21 cellular contexts compared by ENCODE assay signal in the genomic region with DNA sequence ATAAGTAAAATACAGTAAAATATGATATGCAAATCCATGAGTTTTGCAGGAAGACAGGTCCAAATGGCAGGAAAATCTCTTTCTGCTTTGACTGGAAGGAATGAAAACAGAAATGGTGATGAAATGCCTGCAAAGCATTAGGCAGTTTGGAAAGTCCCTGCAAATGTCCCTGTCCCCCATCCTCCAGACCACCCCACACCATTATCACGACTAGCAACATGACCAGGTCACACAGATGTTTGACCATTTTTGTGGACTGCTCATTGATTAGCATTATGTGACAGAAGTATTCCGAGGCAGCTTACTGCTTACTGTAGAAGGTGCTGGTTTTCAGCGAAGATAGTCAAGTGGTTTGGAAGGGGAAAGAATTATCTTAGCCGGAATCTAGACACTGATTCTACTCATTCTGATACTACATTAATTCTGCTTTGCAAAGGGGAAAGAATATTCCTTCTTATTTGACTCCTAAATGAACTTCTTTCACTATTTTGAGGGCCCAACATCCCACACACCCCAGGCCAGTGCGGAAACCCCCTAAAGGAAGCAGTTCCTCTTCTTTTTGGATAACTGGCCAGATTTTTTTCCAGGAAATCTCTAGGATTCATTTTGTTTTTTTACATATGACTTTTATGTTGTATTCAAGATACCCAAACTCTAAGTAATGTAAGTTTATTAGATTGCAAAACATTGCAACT. TPM values are rescaled to one million over a fixed set of nuclear protein-coding genes. Genes with fewer than 3 reads are reported as not detected.
"Had no signal": no experiment of that assay in that cellular context is flagged by ENCODE, and none has a peak within 500 bp of the region (broad histone marks: within the 10 kb centered on the region; RNA-seq: fewer than 3 reads in every experiment).

No MANE protein-coding gene starts in this region.

- H3K36me3 ChIP-seq: esophagus squamous epithelium, gastroesophageal sphincter, sigmoid colon had no signal

- FAIRE-seq: urothelium cell line had no signal

- H3K4me3 ChIP-seq: esophagus squamous epithelium, gastroesophageal sphincter, sigmoid colon, skin epidermis had no signal

- H3K9me3 ChIP-seq: esophagus squamous epithelium, gastroesophageal sphincter, sigmoid colon had no signal

- H3K27ac ChIP-seq: esophagus squamous epithelium, gastroesophageal sphincter, sigmoid colon, skin epidermis had no signal

- H3K4me1 ChIP-seq: esophagus squamous epithelium, gastroesophageal sphincter, sigmoid colon had no signal

- H3K27me3 ChIP-seq: sigmoid colon had no signal

- DNase-seq: dermis blood vessel endothelial cell; esophagus squamous epithelium; foreskin fibroblast; glutamatergic neuron; islet precursor cell; mammary epithelial cell; natural killer cell; posterior cingulate gyrus; sigmoid colon; stimulated activated CD4-positive, alpha-beta T cell treated with anti-CD3 and anti-CD28 coated beads, Interleukin-2, amount 100 ng/mL, for 24 hours; stimulated activated CD4-positive, alpha-beta T cell treated with anti-CD3 and anti-CD28 coated beads, Interleukin-4, amount 100 ng/mL, for 4 hours; stimulated activated naive CD4-positive, alpha-beta T cell treated with Interleukin-2 at 50 U/mL for 16 hours had no signal

- ATAC-seq: gastroesophageal sphincter, left lobe of liver, natural killer cell had no signal

RNA-seq across cellular contexts. Expression of a gene that starts 9.5 kb away (rescaled TPM):
- total RNA-seq: dermis blood vessel endothelial cell, esophagus squamous epithelium, myocyte, neural crest cell, osteocyte, pulmonary artery endothelial cell, sigmoid colon had no signal

RNA-seq across cellular contexts. Expression of a gene that starts 51.3 kb away (rescaled TPM):
- total RNA-seq: dermis blood vessel endothelial cell, epithelial cell of proximal tubule, myocyte, neural crest cell, osteocyte, pulmonary artery endothelial cell had no signal
